ENCODE assay signal across 8 cellular contexts in the genomic region with DNA sequence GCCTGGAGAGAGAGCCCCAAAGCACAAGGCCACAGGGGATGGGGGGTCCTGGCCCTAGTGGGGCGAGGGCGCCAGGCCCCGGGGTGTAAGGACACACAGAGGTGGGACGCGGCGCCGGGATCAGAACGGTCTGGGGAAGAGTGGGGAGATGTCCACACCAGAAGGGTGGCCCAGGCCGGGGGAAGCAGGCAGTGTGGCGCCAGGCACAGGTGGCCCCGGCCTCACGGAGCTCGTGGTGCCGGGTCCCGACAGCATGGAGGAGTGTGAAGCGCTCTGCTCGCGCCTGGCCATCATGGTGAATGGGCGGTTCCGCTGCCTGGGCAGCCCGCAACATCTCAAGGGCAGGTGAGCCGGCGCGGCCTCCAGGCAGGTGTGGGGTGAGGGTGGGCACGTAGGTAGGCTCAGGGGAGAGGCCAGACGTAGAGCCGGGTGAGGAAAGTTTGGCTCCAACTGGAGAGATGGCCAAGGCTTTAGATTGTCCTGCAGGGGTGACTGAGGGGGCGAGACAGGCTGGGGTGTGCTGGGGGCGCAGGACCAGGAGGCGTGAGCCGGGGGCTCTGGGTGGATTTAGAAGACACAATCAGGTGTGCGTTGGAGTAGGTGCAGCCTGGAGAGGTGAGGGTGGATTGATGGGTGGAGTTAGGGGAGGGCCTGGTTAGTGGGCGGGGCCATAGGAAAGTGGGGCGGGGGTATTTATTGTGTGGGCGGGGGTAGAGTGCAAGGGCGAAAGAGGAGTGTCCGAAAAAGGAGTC. TPM values are rescaled to one million over a fixed set of nuclear protein-coding genes. Genes with fewer than 3 reads are reported as not detected.
DNase-seq lines count a peak whose midpoint lies in the region; ATAC-seq and TF ChIP-seq lines count a peak whose summit lies in the region.
"Had no signal": no experiment of that assay in that cellular context is flagged by ENCODE, and none has a peak within 500 bp of the region (broad histone marks: within the 10 kb centered on the region; RNA-seq: fewer than 3 reads in every experiment).

No MANE protein-coding gene starts in this region.

- no peak overlapping the region for H3K23ac ChIP-seq in mesendoderm (ENCODE audit: low read length)

- H3K9me2 ChIP-seq in HCT116 (ENCODE audit: insufficient read depth) = no peaks in the 10 kb centered on the region

- H3K27me3 Mint-ChIP-seq in CD4-positive, CD25-positive, alpha-beta regulatory T cell = no peaks in the 10 kb centered on the region
- H3K27me3 Mint-ChIP-seq in T-helper 17 cell = no peaks in the 10 kb centered on the region
- H3K27me3 Mint-ChIP-seq: stimulated activated naive CD8-positive, alpha-beta T cell treated with anti-CD3 and anti-CD28 coated beads, Interleukin-15, amount 100 ng/mL, for 72 hours had no signal

- H3K18ac ChIP-seq in mesendoderm (ENCODE audit: low read length) = no peak overlapping the region

- peaks cover 6% of the 10 kb centered on the region for H3K36me3 Mint-ChIP-seq in CD4-positive, CD25-positive, alpha-beta regulatory T cell
- peaks cover 6% of the 10 kb centered on the region for H3K36me3 Mint-ChIP-seq in T-helper 17 cell (ENCODE audit: low read depth)

- no peak overlapping the region for H2AFZ ChIP-seq in HCT116 (ENCODE audit: low read depth, low read length, poor library complexity, severe bottlenecking)

- POLR2A ChIA-PET in HCT116 (lab: Charles Lee) = interaction anchor here (0.7 to 2.4 kb wide), 8 partner anchors 8 to 49 kb away, joined by 3 to 8 read pairs (median 4); a partner anchor contains a TSS

- no TSS peak for BruUV-seq in HCT116 (replicated peaks; lab: Mats Ljungman, UMichigan)

- no peak overlapping the region for H2AK5ac ChIP-seq in mesendoderm (ENCODE audit: low read length)

- H3K27ac Mint-ChIP-seq in CD4-positive, CD25-positive, alpha-beta regulatory T cell = peak overlapping the region in 1 of 3 donors; percentile 69
- peak overlapping the region; percentile 97 for H3K27ac Mint-ChIP-seq in T-helper 17 cell

- H4K8ac ChIP-seq in mesendoderm (ENCODE audit: low read depth, low read length) = no peak overlapping the region

- no peak overlapping the region for H2BK120ac ChIP-seq in mesendoderm (ENCODE audit: low read depth, low read length)

- TF ChIP-seq RAD21 in HCT116 (IDR thresholded peaks at IDR 0.05; ENCODE audit: low read depth) = no peak

- H2BK15ac ChIP-seq in mesendoderm (replicated peaks; ENCODE audit: low read depth) = no peak overlapping the region

- H2BK5ac ChIP-seq in mesendoderm (ENCODE audit: low read length) = no peak overlapping the region

- no peak for DNase-seq in CD4-positive, CD25-positive, alpha-beta regulatory T cell
- DNase-seq in HCT116 (ENCODE audit: low read depth, low spot score) (no peak), T-helper 17 cell (peak in 1 of 3 donors; percentile 10), mesendoderm (peak; percentile 69), DMS79 (lab: John Stamatoyannopoulos, UW) (no peak), activated gamma-delta T cell (lab: John Stamatoyannopoulos, UW) (no peak)

- H3K9me3 ChIP-seq in CD4-positive, CD25-positive, alpha-beta regulatory T cell (ENCODE audit: control insufficient read depth in 2 of 2, low read length in 2 of 2) = no peaks in the 10 kb centered on the region
- H3K9me3 ChIP-seq in HCT116 (ENCODE audit: control insufficient read depth in 1 of 2, insufficient read depth in 1 of 2, low read depth in 1 of 2, low read length in 2 of 2) (no peaks in the 10 kb centered on the region), T-helper 17 cell (ENCODE audit: control insufficient read depth, low read length, poor library complexity, severe bottlenecking) (no peaks in the 10 kb centered on the region)

- peaks cover 39% of the 10 kb centered on the region for H3K4me1 ChIP-seq in CD4-positive, CD25-positive, alpha-beta regulatory T cell (ENCODE audit: control insufficient read depth, insufficient read depth, low read length, poor library complexity, severe bottlenecking)
- H3K4me1 ChIP-seq in HCT116 (ENCODE audit: control insufficient read depth in 1 of 2, insufficient read depth in 2 of 2, low read length in 2 of 2) (peaks cover 30 to 66% of the 10 kb centered on the region in 2 experiments), mesendoderm (ENCODE audit: control insufficient read depth, low read depth, low read length) (peaks cover 4% of the 10 kb centered on the region)

- no peak overlapping the region for H3K56ac ChIP-seq in mesendoderm (ENCODE audit: low read length)

- H3K79me1 ChIP-seq in mesendoderm (ENCODE audit: low read length) = no peaks in the 10 kb centered on the region

- RAD21 ChIA-PET in HCT116 (lab: Charles Lee; ENCODE audit: low non-redundant PET in 1 of 2, low total read pairs in 2 of 2, uncharacterized antibody in 2 of 2, unreplicated experiment in 2 of 2) = interaction anchor here in 1 of 2 experiments (1.0 kb wide), 1 partner anchor 37 kb away, joined by 3 read pairs; a partner anchor contains a TSS

- no peak for ATAC-seq in CD4-positive, CD25-positive, alpha-beta regulatory T cell (ENCODE audit: low read depth in 2 of 2)
- ATAC-seq in HCT116 (peak; percentile 41), T-helper 17 cell (no peak), HG02870 (IDR thresholded peaks at IDR 0.05; ENCODE audit: unreplicated experiment) (no peak)

- H3K4me2 ChIP-seq in HCT116 (ENCODE audit: low read length) = peak overlapping the region; percentile 94
- H3K4me2 ChIP-seq in mesendoderm (ENCODE audit: low read length) = no peak overlapping the region

- no peaks in the 10 kb centered on the region for H3K27me3 ChIP-seq in CD4-positive, CD25-positive, alpha-beta regulatory T cell (ENCODE audit: control insufficient read depth, insufficient read depth, low read length)
- H3K27me3 ChIP-seq in HCT116 (ENCODE audit: insufficient read depth, low read length) = no peaks in the 10 kb centered on the region
- no peaks in the 10 kb centered on the region for H3K27me3 ChIP-seq in mesendoderm (ENCODE audit: insufficient read depth, low read length, poor library complexity)

- TF ChIP-seq POLR2A in HCT116 (IDR thresholded peaks at IDR 0.05; ENCODE audit: borderline replicate concordance, extremely low read depth, insufficient read depth, insufficient read length) = no peak

- no peak overlapping the region for H3K4me3 ChIP-seq in CD4-positive, CD25-positive, alpha-beta regulatory T cell (ENCODE audit: low read depth, low read length)
- H3K4me3 ChIP-seq in HCT116 (replicated peaks in 1 of 2; ENCODE audit: low read depth in 1 of 2, low read length in 2 of 2) (peak overlapping the region; percentile 64 to 78), mesendoderm (ENCODE audit: low read length) (no peak overlapping the region)

- H3K79me2 ChIP-seq in HCT116 (ENCODE audit: insufficient read depth, low read length) (peaks cover 26% of the 10 kb centered on the region; the same call in 1 of the 2 replicates), mesendoderm (ENCODE audit: control insufficient read depth, insufficient read depth, low read length) (no peaks in the 10 kb centered on the region)

- H4K5ac ChIP-seq in mesendoderm (ENCODE audit: low read length) = no peak overlapping the region

- TF ChIP-seq CTCF in HCT116 (IDR thresholded peaks at IDR 0.05 in 2 of 3, conservative IDR thresholded peaks at IDR 0.05 in 1 of 3; ENCODE audit: borderline replicate concordance in 1 of 3, insufficient read depth in 1 of 3, low read depth in 2 of 3, low read length in 2 of 3) = no peak

- H3K9me3 Mint-ChIP-seq in CD4-positive, CD25-positive, alpha-beta regulatory T cell = peaks cover 0 to 1% (median 0%) of the 10 kb centered on the region in 7 donors
- H3K9me3 Mint-ChIP-seq: stimulated activated naive CD8-positive, alpha-beta T cell treated with anti-CD3 and anti-CD28 coated beads, Interleukin-15, amount 100 ng/mL, for 72 hours had no signal

- intact Hi-C loops in HCT116 (cut with micrococcal nuclease) = loop anchor here (5.0 kb wide), 1 partner anchor 38 kb away; a partner anchor contains a TSS

- no CpG with 5 or more reads among the region's 37 CpGs for WGBS in mesendoderm (ENCODE audit: extremely low coverage, insufficient coverage, low lambda C conversion rate)

- no peak overlapping the region for H3K4ac ChIP-seq in mesendoderm (ENCODE audit: low read depth, low read length)

- peak overlapping the region; percentile 33 for H3K27ac ChIP-seq in CD4-positive, CD25-positive, alpha-beta regulatory T cell (ENCODE audit: insufficient read depth, low read length, poor library complexity, severe bottlenecking)
- H3K27ac ChIP-seq in HCT116 (ENCODE audit: low read depth, low read length) (peak overlapping the region; percentile 100), mesendoderm (ENCODE audit: low read depth, low read length) (no peak overlapping the region)

- peak overlapping the region; percentile 92 for H3K9ac ChIP-seq in HCT116 (ENCODE audit: low read length)
- H3K9ac ChIP-seq in mesendoderm (ENCODE audit: low read length) = no peak overlapping the region

- CTCF ChIA-PET in HCT116 (lab: Charles Lee) = interaction anchor here (0.6 to 2.5 kb wide), 12 partner anchors 12 to 202 kb away, joined by 3 to 20 read pairs (median 4); a partner anchor contains a TSS

- no peaks in the 10 kb centered on the region for H3K36me3 ChIP-seq in CD4-positive, CD25-positive, alpha-beta regulatory T cell (ENCODE audit: control insufficient read depth, insufficient read depth, low read length)
- H3K36me3 ChIP-seq in HCT116 (ENCODE audit: control insufficient read depth in 1 of 2, insufficient read depth in 2 of 2, low read length in 2 of 2) (0 out of 4 replicates have a peak, but pooled peaks cover 0 to 3% of the 10 kb centered on the region in 2 experiments), mesendoderm (ENCODE audit: control insufficient read depth, insufficient read depth, low read length) (no peaks in the 10 kb centered on the region)

- no peaks in the 10 kb centered on the region for H4K20me1 ChIP-seq in HCT116 (ENCODE audit: insufficient read depth)

- peaks cover 0 to 37% (median 15%) of the 10 kb centered on the region in 4 donors for H3K4me1 Mint-ChIP-seq in CD4-positive, CD25-positive, alpha-beta regulatory T cell
- H3K4me1 Mint-ChIP-seq in T-helper 17 cell = peaks cover 33% of the 10 kb centered on the region

- peak overlapping the region in 3 of 4 donors; percentile 27 to 99 (median 62) for H3K4me3 Mint-ChIP-seq in CD4-positive, CD25-positive, alpha-beta regulatory T cell
- no peak overlapping the region for H3K4me3 Mint-ChIP-seq in T-helper 17 cell

RNA-seq across cellular contexts. Expression of a gene that starts 2.9 kb away (rescaled TPM):
- total RNA-seq in CD4-positive, CD25-positive, alpha-beta regulatory T cell = 756 TPM
- polyA plus RNA-seq in CD4-positive, CD25-positive, alpha-beta regulatory T cell = 100 to 1,000 TPM; 258 to 297 (median 277) TPM
- 30.4 TPM for total RNA-seq in HCT116 (2021; ENCODE audit: unreplicated experiment)
- 26.5 and 29.8 TPM in 2 replicates for polyA plus RNA-seq in HCT116 (2012)
- total RNA-seq in T-helper 17 cell = 100 to 1,000 TPM; 603 to 646 TPM
- polyA plus RNA-seq in mesendoderm (2013, experiment 1 of 2) = 7.9 TPM
- polyA plus RNA-seq in mesendoderm (2013, experiment 2 of 2) = 8.0 TPM

RNA-seq across cellular contexts. Expression of a gene that starts 24.2 kb away (rescaled TPM):
- total RNA-seq in CD4-positive, CD25-positive, alpha-beta regulatory T cell = 161 TPM
- 10 to 100 TPM in 1 of 4 donors, 1 to 10 TPM in 3; 3.4 to 13.3 (median 6.9) TPM for polyA plus RNA-seq in CD4-positive, CD25-positive, alpha-beta regulatory T cell
- total RNA-seq in HCT116 (2021; ENCODE audit: unreplicated experiment) (91.4 TPM), T-helper 17 cell (100 to 1,000 TPM; 107 to 112 TPM)
- polyA plus RNA-seq in HCT116 (2012) = 59.2 and 65.7 TPM in 2 replicates
- 3.9 TPM for polyA plus RNA-seq in mesendoderm (2013, experiment 1 of 2)
- 4.4 TPM for polyA plus RNA-seq in mesendoderm (2013, experiment 2 of 2)

RNA-seq across cellular contexts. Expression of a gene that starts 31.1 kb away (rescaled TPM):
- total RNA-seq in CD4-positive, CD25-positive, alpha-beta regulatory T cell = 72.4 TPM
- 100 to 1,000 TPM; 120 to 145 (median 133) TPM for polyA plus RNA-seq in CD4-positive, CD25-positive, alpha-beta regulatory T cell
- total RNA-seq in HCT116 (2021; ENCODE audit: unreplicated experiment) (281 TPM), T-helper 17 cell (10 to 100 TPM; 63.8 to 81.4 TPM)
- polyA plus RNA-seq in HCT116 (2012) = 280 and 302 TPM in 2 replicates
- 206 TPM for polyA plus RNA-seq in mesendoderm (2013, experiment 1 of 2)
- 211 TPM for polyA plus RNA-seq in mesendoderm (2013, experiment 2 of 2)

RNA-seq across cellular contexts. Expression of a gene that starts 37.7 kb away (rescaled TPM):
- 397 TPM for total RNA-seq in CD4-positive, CD25-positive, alpha-beta regulatory T cell
- 100 to 1,000 TPM; 378 to 426 (median 401) TPM for polyA plus RNA-seq in CD4-positive, CD25-positive, alpha-beta regulatory T cell
- total RNA-seq in HCT116 (2021; ENCODE audit: unreplicated experiment) (212 TPM), T-helper 17 cell (100 to 1,000 TPM; 263 to 301 TPM)
- 140 and 171 TPM in 2 replicates for polyA plus RNA-seq in HCT116 (2012)
- polyA plus RNA-seq in mesendoderm (2013, experiment 1 of 2) = 595 TPM
- 606 TPM for polyA plus RNA-seq in mesendoderm (2013, experiment 2 of 2)

RNA-seq across cellular contexts. Expression of a gene that starts 39.7 kb away (rescaled TPM):
- 112 TPM for total RNA-seq in CD4-positive, CD25-positive, alpha-beta regulatory T cell
- 100 to 1,000 TPM; 318 to 406 (median 354) TPM for polyA plus RNA-seq in CD4-positive, CD25-positive, alpha-beta regulatory T cell
- 481 TPM for total RNA-seq in HCT116 (2021; ENCODE audit: unreplicated experiment)
- 810 and 823 TPM in 2 replicates for polyA plus RNA-seq in HCT116 (2012)
- 100 to 1,000 TPM; 184 to 187 TPM for total RNA-seq in T-helper 17 cell
- 395 TPM for polyA plus RNA-seq in mesendoderm (2013, experiment 1 of 2)
- 398 TPM for polyA plus RNA-seq in mesendoderm (2013, experiment 2 of 2)

Comparison
In these comparisons a context has a peak if more than half of its experiments do, and no peak if none do; other contexts are left out.
1. H3K4me3 ChIP-seq: peak in HCT116 (2 of 2); none in CD4-positive, CD25-positive, alpha-beta regulatory T cell (single experiment) and mesendoderm (single experiment).
2. RNA of a gene that starts 2.9 kb away (total RNA-seq): 756 TPM in CD4-positive, CD25-positive, alpha-beta regulatory T cell (single experiment) and 603 to 646 TPM in T-helper 17 cell; 30.4 TPM in HCT116 (single experiment); every median in the first group is over 10 times any median in the second.